ENCODE assay signal across 15 cellular contexts in the genomic region with DNA sequence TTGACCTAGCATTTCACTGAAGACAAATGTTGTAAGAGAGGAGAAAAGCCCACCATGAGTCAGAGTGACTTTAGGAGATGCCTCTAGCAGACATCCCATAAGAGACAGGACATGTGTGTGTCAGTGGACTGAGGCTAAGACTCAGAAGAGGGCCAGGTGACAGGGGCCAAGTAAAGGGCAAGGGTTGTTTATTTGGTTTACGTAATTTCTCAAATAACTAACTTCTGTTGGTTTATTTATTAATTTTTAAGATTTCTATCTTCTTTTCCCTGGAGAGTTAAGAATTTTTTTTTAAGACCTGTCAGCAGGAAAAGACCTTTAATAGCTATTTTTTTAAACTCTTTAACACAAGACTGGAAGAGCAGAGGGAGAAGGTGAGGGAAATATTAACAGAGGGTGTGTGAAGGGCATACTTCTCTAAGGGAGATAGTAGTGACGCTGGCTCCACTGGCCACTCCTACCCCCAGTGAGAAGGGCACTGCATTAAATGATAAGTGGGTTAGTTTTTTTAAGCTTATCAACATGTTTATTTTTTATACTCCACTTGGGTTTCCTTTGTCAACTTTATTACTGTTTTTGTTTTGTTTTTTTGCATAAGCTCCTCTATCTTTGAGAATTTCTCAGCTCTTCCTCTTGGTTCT. TPM values are rescaled to one million over a fixed set of nuclear protein-coding genes. Genes with fewer than 3 reads are reported as not detected.
A peak's percentile ranks its signal among the peaks of the same experiment; 100 is the strongest.
DNase-seq lines count a peak whose midpoint lies in the region; ATAC-seq and TF ChIP-seq lines count a peak whose summit lies in the region.
"Had no signal": no experiment of that assay in that cellular context is flagged by ENCODE, and none has a peak within 500 bp of the region (broad histone marks: within the 10 kb centered on the region; RNA-seq: fewer than 3 reads in every experiment).

No MANE protein-coding gene starts in this region.

- peaks cover 74% of the 10 kb centered on the region for H3K4me1 Mint-ChIP-seq in activated T-cell treated with anti-CD3 and anti-CD28 coated beads, Interleukin-2, amount 50 U/mL, for 72 hours (ENCODE audit: low read depth)
- H3K4me1 Mint-ChIP-seq in brain (peaks cover 35% of the 10 kb centered on the region), mesothelial cell of epicardium (peaks cover 16% of the 10 kb centered on the region)
- peaks cover 72% of the 10 kb centered on the region for H3K4me1 Mint-ChIP-seq in stimulated activated effector memory CD8-positive, alpha-beta T cell treated with anti-CD3 and anti-CD28 coated beads, Interleukin-12 subunit alpha, Interleukin-12 subunit beta, amount 100 ng/mL, for 72 hours

- TF ChIP-seq CTCF in brain (conservative IDR thresholded peaks at IDR 0.05) (no peak), mesothelial cell of epicardium (IDR thresholded peaks at IDR 0.05; ENCODE audit: unreplicated experiment) (no peak)

- peak overlapping the region; percentile 67 to 78 for H3K4me3 Mint-ChIP-seq in activated T-cell treated with anti-CD3 and anti-CD28 coated beads, Interleukin-2, amount 50 U/mL, for 72 hours
- H3K4me3 Mint-ChIP-seq in brain (peak overlapping the region in 4 of 5 experiments; percentile 63 to 81 (median 68)), mesothelial cell of epicardium (no peak overlapping the region)
- peak overlapping the region; percentile 98 for H3K4me3 Mint-ChIP-seq in stimulated activated effector memory CD8-positive, alpha-beta T cell treated with anti-CD3 and anti-CD28 coated beads, Interleukin-12 subunit alpha, Interleukin-12 subunit beta, amount 100 ng/mL, for 72 hours
- H3K4me3 Mint-ChIP-seq: HFFc6 had no signal

- DNase-seq in activated T-cell treated with anti-CD3 and anti-CD28 coated beads, Interleukin-2, amount 50 U/mL, for 72 hours, result no peak
- no peak for DNase-seq in activated T-cell treated with anti-CD3 and anti-CD28 coated beads, Interleukin-2, amount 50 U/mL, for 1 hour
- no peak for DNase-seq in stimulated activated effector memory CD8-positive, alpha-beta T cell treated with anti-CD3 and anti-CD28 coated beads, Interleukin-12 subunit alpha, Interleukin-12 subunit beta, amount 100 ng/mL, for 72 hours (ENCODE audit: low spot score in 2 of 2)
- no peak for DNase-seq in mesothelial cell of epicardium (ENCODE audit: low spot score in 2 of 2, unreplicated experiment in 2 of 2)
- DNase-seq: adrenal gland, foreskin melanocyte, HFFc6, NCI-H1417 treated with DMSO at 0.1 percent for 48 hours, NCI-H82, SJCRH30 had no signal

- peaks cover 32 to 48% of the 10 kb centered on the region in 2 donors for H3K36me3 Mint-ChIP-seq in activated T-cell treated with anti-CD3 and anti-CD28 coated beads, Interleukin-2, amount 50 U/mL, for 72 hours (ENCODE audit: insufficient read depth in 2 of 2)
- H3K36me3 Mint-ChIP-seq in brain (peaks cover 35% of the 10 kb centered on the region), mesothelial cell of epicardium (peaks cover 15% of the 10 kb centered on the region)
- peaks cover 90% of the 10 kb centered on the region for H3K36me3 Mint-ChIP-seq in stimulated activated effector memory CD8-positive, alpha-beta T cell treated with anti-CD3 and anti-CD28 coated beads, Interleukin-12 subunit alpha, Interleukin-12 subunit beta, amount 100 ng/mL, for 72 hours

- H3K27me3 Mint-ChIP-seq in activated T-cell treated with anti-CD3 and anti-CD28 coated beads, Interleukin-2, amount 50 U/mL, for 72 hours (ENCODE audit: low read depth), result no peaks in the 10 kb centered on the region
- H3K27me3 Mint-ChIP-seq in brain, result peaks cover 4% of the 10 kb centered on the region
- no peaks in the 10 kb centered on the region for H3K27me3 Mint-ChIP-seq in mesothelial cell of epicardium (ENCODE audit: low read depth)

- H3K9me3 Mint-ChIP-seq in activated T-cell treated with anti-CD3 and anti-CD28 coated beads, Interleukin-2, amount 50 U/mL, for 72 hours, result no peaks in the 10 kb centered on the region
- H3K9me3 Mint-ChIP-seq in brain (no peaks in the 10 kb centered on the region), mesothelial cell of epicardium (no peaks in the 10 kb centered on the region)
- H3K9me3 Mint-ChIP-seq in stimulated activated effector memory CD8-positive, alpha-beta T cell treated with anti-CD3 and anti-CD28 coated beads, Interleukin-12 subunit alpha, Interleukin-12 subunit beta, amount 100 ng/mL, for 72 hours, result no peaks in the 10 kb centered on the region
- H3K9me3 Mint-ChIP-seq: HFFc6 had no signal

- no peak for ATAC-seq in activated T-cell treated with anti-CD3 and anti-CD28 coated beads, Interleukin-2, amount 50 U/mL, for 72 hours (replicated peaks in 1 of 2)
- ATAC-seq in stimulated activated effector memory CD8-positive, alpha-beta T cell treated with anti-CD3 and anti-CD28 coated beads, Interleukin-12 subunit alpha, Interleukin-12 subunit beta, amount 100 ng/mL, for 72 hours, result no peak
- no peak for ATAC-seq in HG02642 (IDR thresholded peaks at IDR 0.05; ENCODE audit: poor library complexity, unreplicated experiment)

- peak overlapping the region; percentile 89 for H3K27ac Mint-ChIP-seq in activated T-cell treated with anti-CD3 and anti-CD28 coated beads, Interleukin-2, amount 50 U/mL, for 72 hours
- peak overlapping the region in 1 of 5 experiments; percentile 71 for H3K27ac Mint-ChIP-seq in brain
- H3K27ac Mint-ChIP-seq in stimulated activated effector memory CD8-positive, alpha-beta T cell treated with anti-CD3 and anti-CD28 coated beads, Interleukin-12 subunit alpha, Interleukin-12 subunit beta, amount 100 ng/mL, for 72 hours, result peak overlapping the region; percentile 90
- no peak overlapping the region for H3K27ac Mint-ChIP-seq in mesothelial cell of epicardium

RNA-seq across cellular contexts. Expression of gene PNP, which starts 3.5 kb away (rescaled TPM):
- 100 to 1,000 TPM; 111 to 115 TPM for total RNA-seq in activated T-cell treated with anti-CD3 and anti-CD28 coated beads, Interleukin-2, amount 50 U/mL, for 72 hours
- polyA plus RNA-seq in brain (ENCODE audit: insufficient read depth, low read depth, low replicate concordance), result 48.6 TPM
- 10.3 to 11.3 TPM (median 10.4 TPM) in 3 replicates for total RNA-seq in mesothelial cell of epicardium

RNA-seq across cellular contexts. Expression of gene PIP4P1, which starts 11.5 kb away (rescaled TPM):
- 10 to 100 TPM; 38.2 to 45.8 TPM for total RNA-seq in activated T-cell treated with anti-CD3 and anti-CD28 coated beads, Interleukin-2, amount 50 U/mL, for 72 hours
- 34.4 TPM for polyA plus RNA-seq in brain (ENCODE audit: insufficient read depth, low read depth, low replicate concordance)
- total RNA-seq in mesothelial cell of epicardium, result 32.3 to 37.5 TPM (median 33.7 TPM) in 3 replicates

RNA-seq across cellular contexts. Expression of gene APEX1, which starts 17.7 kb away (rescaled TPM):
- 100 to 1,000 TPM; 198 to 209 TPM for total RNA-seq in activated T-cell treated with anti-CD3 and anti-CD28 coated beads, Interleukin-2, amount 50 U/mL, for 72 hours
- 273 TPM for polyA plus RNA-seq in brain (ENCODE audit: insufficient read depth, low read depth, low replicate concordance)
- 283 to 304 TPM (median 299 TPM) in 3 replicates for total RNA-seq in mesothelial cell of epicardium

RNA-seq across cellular contexts. Expression of gene OSGEP, which starts 18.1 kb away (rescaled TPM):
- total RNA-seq in activated T-cell treated with anti-CD3 and anti-CD28 coated beads, Interleukin-2, amount 50 U/mL, for 72 hours, result 10 to 100 TPM; 50.7 to 68.1 TPM
- 28.0 TPM for polyA plus RNA-seq in brain (ENCODE audit: insufficient read depth, low read depth, low replicate concordance)
- total RNA-seq in mesothelial cell of epicardium, result 67.0 to 72.9 TPM (median 69.7 TPM) in 3 replicates

RNA-seq across cellular contexts. Expression of gene RNASE10, which starts 32.7 kb away (rescaled TPM):
- under 1 TPM; 0.77 to 0.90 TPM for total RNA-seq in activated T-cell treated with anti-CD3 and anti-CD28 coated beads, Interleukin-2, amount 50 U/mL, for 72 hours
- 0.29 TPM for polyA plus RNA-seq in brain (ENCODE audit: insufficient read depth, low read depth, low replicate concordance)
- 0.70 to 1.1 TPM (median 1.1 TPM) in 3 replicates for total RNA-seq in mesothelial cell of epicardium
- total RNA-seq: dermis microvascular lymphatic vessel endothelial cell, SJCRH30 had no signal
- polyA plus RNA-seq: keratinocyte, neural cell had no signal
